8 cellular contexts compared by ENCODE assay signal in genomic region chr16:25126820-25127232, GRCh38. TPM values are rescaled to one million over a fixed set of nuclear protein-coding genes. Genes with fewer than 3 reads are reported as not detected.
DNase-seq lines count a peak whose midpoint lies in the region; ATAC-seq and TF ChIP-seq lines count a peak whose summit lies in the region.

No MANE protein-coding gene starts in this region.

- H3K4me3 ChIP-seq in mesenchymal stem cell (ENCODE audit: insufficient read depth in 1 of 2, low read depth in 1 of 2, low read length in 2 of 2) = no peak overlapping the region
- no peak overlapping the region for H3K4me3 ChIP-seq in effector memory CD4-positive, alpha-beta T cell (ENCODE audit: insufficient read depth, low read depth, low read length, poor library complexity, severe bottlenecking)

- peaks cover 0 to 32% of the 10 kb centered on the region in 2 experiments for H3K36me3 ChIP-seq in mesenchymal stem cell (ENCODE audit: control insufficient read depth in 1 of 2, insufficient read depth in 2 of 2, low read depth in 1 of 2, low read length in 2 of 2)
- peaks cover 10% of the 10 kb centered on the region for H3K36me3 ChIP-seq in effector memory CD4-positive, alpha-beta T cell (ENCODE audit: control insufficient read depth, insufficient read depth, low read length)

- H2AFZ ChIP-seq in mesenchymal stem cell (ENCODE audit: low read depth, low read length) = no peak overlapping the region

- H4K91ac ChIP-seq in mesenchymal stem cell (ENCODE audit: low read length) = no peak overlapping the region

- peak overlapping the region; percentile 81 for H3K9ac ChIP-seq in mesenchymal stem cell (ENCODE audit: low read length)

- in situ Hi-C loops in SK-MEL-5 (cut with HindIII; ENCODE audit: low pct_unique_long_range_greater_than_20kb, low sequenced_read_pairs) = no loop called here

- H3K23ac ChIP-seq in mesenchymal stem cell (ENCODE audit: low read length in 2 of 2) = no peak overlapping the region

- H3K14ac ChIP-seq in mesenchymal stem cell (ENCODE audit: low read length in 2 of 2) = no peak overlapping the region

- H3K4me1 ChIP-seq in mesenchymal stem cell (ENCODE audit: control insufficient read depth, insufficient read depth, low read depth, low read length) = peaks cover 4% of the 10 kb centered on the region
- peaks cover 3% of the 10 kb centered on the region for H3K4me1 ChIP-seq in effector memory CD4-positive, alpha-beta T cell (ENCODE audit: control insufficient read depth, insufficient read depth, low read length, poor library complexity, severe bottlenecking)

- 17% methylated on average over 1 of the region's 4 CpGs for WGBS in mesenchymal stem cell

- no peak overlapping the region for H4K8ac ChIP-seq in mesenchymal stem cell (ENCODE audit: low read length)

- H2AK5ac ChIP-seq in mesenchymal stem cell (ENCODE audit: low read length, severe bottlenecking) = no peak overlapping the region

- no peak for ATAC-seq in HG03439 (IDR thresholded peaks at IDR 0.05; ENCODE audit: unreplicated experiment)

- no peak overlapping the region for H3K4me2 ChIP-seq in mesenchymal stem cell (ENCODE audit: low read length, poor library complexity, severe bottlenecking)

- DNase-seq in HCEC 1CT = peak; percentile 83
- peak; percentile 52 for DNase-seq in SK-MEL-5 (ENCODE audit: low read depth, low spot score)
- peak in 40 of 61 donors; percentile 1 to 89 (median 32) for DNase-seq in caudate nucleus (lab: John Stamatoyannopoulos, UW)
- peak; percentile 72 for DNase-seq in mesenchymal stem cell
- no peak for DNase-seq in cortex of kidney (lab: John Stamatoyannopoulos, UW)
- DNase-seq in effector memory CD4-positive, alpha-beta T cell = no peak

- H3K9me3 ChIP-seq in mesenchymal stem cell (ENCODE audit: control insufficient read depth, low read length) = no peaks in the 10 kb centered on the region
- H3K9me3 ChIP-seq in effector memory CD4-positive, alpha-beta T cell (ENCODE audit: control insufficient read depth, low read length) = no peaks in the 10 kb centered on the region

- TF ChIP-seq CTCF in C4-2B (conservative IDR thresholded peaks at IDR 0.05) = peak; percentile 79

- no peak overlapping the region for H2BK120ac ChIP-seq in mesenchymal stem cell (ENCODE audit: low read depth, low read length)

- no peak overlapping the region for H2BK5ac ChIP-seq in mesenchymal stem cell (ENCODE audit: low read depth, low read length, poor library complexity, severe bottlenecking)

- H3K27me3 ChIP-seq in mesenchymal stem cell (ENCODE audit: control insufficient read depth in 1 of 2, insufficient read depth in 1 of 2, low read length in 2 of 2) = no peaks in the 10 kb centered on the region
- H3K27me3 ChIP-seq in effector memory CD4-positive, alpha-beta T cell (replicated peaks; ENCODE audit: control insufficient read depth, insufficient read depth, low read length, poor library complexity, severe bottlenecking) = no peaks in the 10 kb centered on the region

- no peak overlapping the region for H2BK12ac ChIP-seq in mesenchymal stem cell (ENCODE audit: low read length in 2 of 2)

- no peak overlapping the region for H3K4ac ChIP-seq in mesenchymal stem cell (ENCODE audit: low read depth in 1 of 2, low read length in 2 of 2)

- H3K27ac ChIP-seq in C4-2B = no peak overlapping the region
- H3K27ac ChIP-seq in caudate nucleus (ENCODE audit: low read depth, low read length) = no peak overlapping the region
- no peak overlapping the region for H3K27ac ChIP-seq in mesenchymal stem cell (ENCODE audit: low read length, poor library complexity, severe bottlenecking)
- no peak overlapping the region for H3K27ac ChIP-seq in effector memory CD4-positive, alpha-beta T cell (ENCODE audit: insufficient read depth, low read length, poor library complexity, severe bottlenecking)

- no peak overlapping the region for H2BK15ac ChIP-seq in mesenchymal stem cell (ENCODE audit: low read depth, poor library complexity, severe bottlenecking)

- no peak overlapping the region for H3K18ac ChIP-seq in mesenchymal stem cell (ENCODE audit: low read depth in 1 of 2, low read length in 2 of 2)

- peaks cover 34% of the 10 kb centered on the region for H3K79me1 ChIP-seq in mesenchymal stem cell (replicated peaks; ENCODE audit: low read length, poor library complexity, severe bottlenecking)

RNA-seq across cellular contexts. Expression of gene LCMT1, which starts 15.3 kb away (rescaled TPM):
- total RNA-seq in SK-MEL-5 (2014; rRNA removed; shearing (Covaris generic)) = 18.0 and 22.0 TPM in 2 replicates
- polyA plus RNA-seq in SK-MEL-5 (2015; cell fraction: cytosol; rRNA removed) = 25.0 and 34.8 TPM in 2 replicates
- polyA plus RNA-seq in SK-MEL-5 (2015; cell fraction: nucleus; rRNA removed) = 16.7 and 30.5 TPM in 2 replicates
- polyA plus RNA-seq in mesenchymal stem cell (2013, experiment 1 of 2) = 29.2 TPM
- polyA plus RNA-seq in mesenchymal stem cell (2013, experiment 2 of 2) = 28.6 TPM

Comparison
In these comparisons a context has a peak if more than half of its experiments do, and no peak if none do; other contexts are left out.
1. DNase-seq: peak in HCEC 1CT (single experiment), SK-MEL-5 (single experiment), caudate nucleus (40 of 61) and mesenchymal stem cell (single experiment); none in cortex of kidney (single experiment) and effector memory CD4-positive, alpha-beta T cell (0 of 3).